Comparison of ENCODE assay signal across 3 cellular contexts in the genomic region with DNA sequence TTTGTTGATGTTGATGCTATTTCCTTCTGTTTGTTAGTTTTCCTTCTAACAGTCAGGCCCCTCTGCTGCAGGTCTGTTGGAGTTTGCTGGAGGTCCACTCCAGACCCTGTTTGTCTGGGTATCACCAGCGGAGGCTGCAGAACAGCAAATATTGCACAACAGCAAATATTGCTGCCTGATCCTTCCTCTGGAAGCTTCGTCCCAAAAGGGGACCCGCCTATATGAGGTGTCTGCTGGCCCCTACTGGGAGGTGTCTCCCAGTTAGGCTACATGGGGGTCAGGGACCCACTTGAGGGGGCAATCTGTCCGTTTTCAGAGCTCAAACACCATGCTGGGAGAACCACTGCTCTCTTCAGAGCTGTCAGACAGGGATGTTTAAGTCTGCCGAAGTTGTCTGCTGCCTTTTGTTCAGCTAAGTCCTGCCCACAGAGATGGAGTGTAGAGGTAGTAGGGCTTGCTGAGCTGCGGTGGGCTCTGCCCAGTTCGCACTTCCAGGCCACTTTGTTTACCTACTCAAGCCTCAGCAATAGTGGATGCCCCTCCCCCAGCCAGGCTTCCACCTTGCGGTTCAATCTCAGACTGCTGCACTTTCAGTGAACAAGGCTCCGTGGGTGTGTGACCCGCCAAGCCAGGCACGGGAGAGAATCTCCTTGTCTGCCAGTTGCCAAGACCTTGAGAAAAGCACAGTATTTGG. TPM values are rescaled to one million over a fixed set of nuclear protein-coding genes. Genes with fewer than 3 reads are reported as not detected.
"Had no signal": no experiment of that assay in that cellular context is flagged by ENCODE, and none has a peak within 500 bp of the region (broad histone marks: within the 10 kb centered on the region; RNA-seq: fewer than 3 reads in every experiment).

No MANE protein-coding gene starts in this region.

RNA-seq across cellular contexts. Expression of gene ENTPD1, which starts 50.9 kb away (rescaled TPM):
- total RNA-seq: bronchial epithelial cell, NCI-H460, PC-9 had no signal
